Comparison of ENCODE assay signal across 8 cellular contexts in genomic region chr21:43658769-43659135, GRCh38. TPM values are rescaled to one million over a fixed set of nuclear protein-coding genes. Genes with fewer than 3 reads are reported as not detected.
DNase-seq lines count a peak whose midpoint lies in the region; ATAC-seq, FAIRE-seq and TF ChIP-seq lines count a peak whose summit lies in the region.

No MANE protein-coding gene starts in this region.

- FAIRE-seq in kidney (lab: Jason Lieb, UNC): no peak

- TF ChIP-seq CTCF in kidney (IDR thresholded peaks at IDR 0.05; ENCODE audit: borderline replicate concordance, extremely low read depth, insufficient read depth): no peak

- no peaks in the 10 kb centered on the region for H3K9me3 ChIP-seq in adipocyte (ENCODE audit: control insufficient read depth, low read length)
- H3K9me3 ChIP-seq in kidney (ENCODE audit: control insufficient read depth in 1 of 2, low read length in 2 of 2): no peaks in the 10 kb centered on the region
- H3K9me3 ChIP-seq in subcutaneous abdominal adipose tissue (ENCODE audit: control insufficient read depth in 5 of 5, low read length in 5 of 5): no peaks in the 10 kb centered on the region

- intact Hi-C loops in kidney (cut with DNase I): no loop called here

- DNase-seq in activated CD4-positive, CD25-positive, alpha-beta regulatory T cell treated with anti-CD3 and anti-CD28 coated beads, Interleukin-2, amount 50 U/mL, for 72 hours: peak; percentile 36
- DNase-seq in adipocyte (ENCODE audit: low read depth): no peak
- peak; percentile 80 for DNase-seq in kidney
- DNase-seq in DMS53 (lab: John Stamatoyannopoulos, UW): no peak
- DNase-seq in NK-92 treated with Interleukin-12 subunit alpha and Interleukin-12 subunit beta, amount 100 ng/mL, for 24 hours (lab: John Stamatoyannopoulos, UW): no peak

- H3K27me3 ChIP-seq in adipocyte (replicated peaks; ENCODE audit: control insufficient read depth, insufficient read depth, low read length) (no peaks in the 10 kb centered on the region), subcutaneous abdominal adipose tissue (ENCODE audit: control insufficient read depth in 5 of 5, insufficient read depth in 4 of 5, low read length in 5 of 5) (no peaks in the 10 kb centered on the region)

- peak overlapping the region in 1 of 2 donors; percentile 24 for H3K27ac ChIP-seq in kidney (ENCODE audit: low read depth in 2 of 2, low read length in 2 of 2)
- H3K27ac ChIP-seq in subcutaneous abdominal adipose tissue (ENCODE audit: low read depth, low read length): peak overlapping the region; percentile 46

- H3K4me1 ChIP-seq in adipocyte (ENCODE audit: control insufficient read depth, insufficient read depth, low read length): peaks cover 20% of the 10 kb centered on the region
- peaks cover 4 to 8% of the 10 kb centered on the region in 2 donors for H3K4me1 ChIP-seq in kidney (ENCODE audit: control insufficient read depth in 1 of 2, insufficient read depth in 1 of 2, low read depth in 1 of 2, low read length in 2 of 2)
- H3K4me1 ChIP-seq in subcutaneous abdominal adipose tissue (ENCODE audit: control insufficient read depth in 5 of 5, insufficient read depth in 5 of 5, low read length in 5 of 5): peaks cover 4 to 68% (median 33%) of the 10 kb centered on the region in 5 donors

- H3K36me3 ChIP-seq in adipocyte (ENCODE audit: control insufficient read depth, insufficient read depth, low read length, severe bottlenecking) (peaks cover 10% of the 10 kb centered on the region), kidney (ENCODE audit: control insufficient read depth in 1 of 2, insufficient read depth in 2 of 2, low read length in 2 of 2) (peaks cover 0 to 2% of the 10 kb centered on the region in 2 donors), subcutaneous abdominal adipose tissue (ENCODE audit: control insufficient read depth in 5 of 5, insufficient read depth in 5 of 5, low read length in 5 of 5) (peaks cover 0 to 17% (median 8%) of the 10 kb centered on the region in 5 donors)

- ATAC-seq in activated CD4-positive, CD25-positive, alpha-beta regulatory T cell treated with anti-CD3 and anti-CD28 coated beads, Interleukin-2, amount 50 U/mL, for 24 hours: no peak
- ATAC-seq in HG03442 (IDR thresholded peaks at IDR 0.05; ENCODE audit: unreplicated experiment): no peak

- H3K9ac ChIP-seq in adipocyte (ENCODE audit: low read length) (peak overlapping the region; percentile 89), kidney (ENCODE audit: low read length in 2 of 2) (peak overlapping the region in 1 of 2 donors; percentile 84), subcutaneous abdominal adipose tissue (ENCODE audit: low read length in 5 of 5) (peak overlapping the region in 2 of 5 donors; percentile 83 to 90)

- H3K4me3 ChIP-seq in adipocyte (ENCODE audit: low read length): peak overlapping the region; percentile 90
- H3K4me3 ChIP-seq in kidney (ENCODE audit: low read length in 2 of 2): peak overlapping the region in 1 of 2 donors; percentile 95
- peak overlapping the region in 3 of 5 donors; percentile 88 to 95 (median 94) for H3K4me3 ChIP-seq in subcutaneous abdominal adipose tissue (ENCODE audit: low read depth in 1 of 5, low read length in 5 of 5)

RNA-seq across cellular contexts. Expression of gene HSF2BP, which starts 0.5 kb away (rescaled TPM):
- total RNA-seq in kidney: 0.60 TPM
- polyA plus RNA-seq in kidney (ENCODE audit: insufficient read depth, low read depth, low replicate concordance): 0.19 TPM

RNA-seq across cellular contexts. Expression of gene RRP1B, which starts 0.6 kb away (rescaled TPM):
- total RNA-seq in kidney: 17.8 TPM
- 5.0 TPM for polyA plus RNA-seq in kidney (ENCODE audit: insufficient read depth, low read depth, low replicate concordance)

Comparison
In these comparisons a context has a peak if more than half of its experiments do, and no peak if none do; other contexts are left out.
1. DNase-seq: peak in activated CD4-positive, CD25-positive, alpha-beta regulatory T cell treated with anti-CD3 and anti-CD28 coated beads, Interleukin-2, amount 50 U/mL, for 72 hours (single experiment) and kidney (single experiment); none in adipocyte (single experiment), DMS53 (single experiment) and NK-92 treated with Interleukin-12 subunit alpha and Interleukin-12 subunit beta, amount 100 ng/mL, for 24 hours (single experiment).